36 cellular contexts compared by ENCODE assay signal in the genomic region with DNA sequence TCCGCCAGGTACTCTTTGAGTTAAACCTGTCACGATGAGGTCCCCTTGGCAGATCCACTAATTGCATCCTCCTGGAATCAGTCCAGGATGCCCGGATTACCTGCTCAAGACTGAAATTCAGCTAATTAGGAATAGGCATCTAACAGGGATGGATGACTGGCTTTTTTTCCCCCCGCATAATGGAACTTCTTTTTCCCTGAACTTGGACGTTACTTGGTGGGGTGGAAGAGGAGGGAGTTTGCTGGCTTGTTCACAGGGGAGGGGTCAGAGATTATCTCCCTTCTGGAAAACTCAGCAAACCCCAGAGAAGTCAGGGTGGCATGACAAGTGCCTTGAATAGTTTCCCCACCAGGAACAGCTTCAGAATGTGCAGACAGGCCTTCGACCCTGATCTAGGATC.
"Had no signal": no experiment of that assay in that cellular context is flagged by ENCODE, and none has a peak within 500 bp of the region (broad histone marks: within the 10 kb centered on the region; RNA-seq: fewer than 3 reads in every experiment).

No MANE protein-coding gene starts in this region.

- H3K4me2 ChIP-seq: KMS-11 had no signal

- H3K27ac ChIP-seq: ascending aorta, cardiac muscle cell, KMS-11, Peyer's patch, VCaP had no signal

- H3K9me3 Mint-ChIP-seq: activated B cell treated with CpG ODN at 0.5 μM for 24 hours; activated CD4-positive, alpha-beta memory T cell treated with anti-CD3 and anti-CD28 coated beads for 36 hours; activated naive CD4-positive, alpha-beta T cell treated with anti-CD3 and anti-CD28 coated beads, Interleukin-2, amount 50 U/mL, for 24 hours; activated naive CD8-positive, alpha-beta T cell treated with anti-CD3 and anti-CD28 coated beads, Interleukin-2, amount 10 ng/mL, durations not matched to agents 7 days and 5 days; activated T-cell treated with anti-CD3 and anti-CD28 coated beads, Interleukin-2, amount 50 U/mL, for 72 hours; activated T-helper 17 cell treated with anti-CD3 and anti-CD28 coated beads, Interleukin-2, amount 50 U/mL, for 72 hours; central memory CD8-positive, alpha-beta T cell had no signal

- H3K4me3 ChIP-seq: ascending aorta, cardiac muscle cell, Peyer's patch had no signal

- ATAC-seq: activated T-cell treated with anti-CD3 and anti-CD28 coated beads, Interleukin-2, amount 50 U/mL, for 72 hours; activated T-helper 17 cell treated with anti-CD3 and anti-CD28 coated beads, Interleukin-2, amount 50 U/mL, for 72 hours; PC-3; SK-N-SH treated with all-trans-retinoic acid at 6 μM for 48 hours had no signal

- H3K27ac Mint-ChIP-seq: activated B cell treated with CpG ODN at 0.5 μM for 24 hours; activated CD4-positive, alpha-beta memory T cell treated with anti-CD3 and anti-CD28 coated beads for 36 hours; activated naive CD4-positive, alpha-beta T cell treated with anti-CD3 and anti-CD28 coated beads, Interleukin-2, amount 50 U/mL, for 24 hours; activated naive CD8-positive, alpha-beta T cell treated with anti-CD3 and anti-CD28 coated beads, Interleukin-2, amount 10 ng/mL, durations not matched to agents 7 days and 5 days; activated T-cell treated with anti-CD3 and anti-CD28 coated beads, Interleukin-2, amount 50 U/mL, for 72 hours; activated T-helper 17 cell treated with anti-CD3 and anti-CD28 coated beads, Interleukin-2, amount 50 U/mL, for 72 hours had no signal

- H3K36me3 ChIP-seq: ascending aorta, cardiac muscle cell, Peyer's patch had no signal

- H3K9ac ChIP-seq: KMS-11 had no signal

- H3K4me1 ChIP-seq: Peyer's patch had no signal

- DNase-seq: activated B cell treated with CpG ODN at 0.5 μM for 24 hours; activated CD4-positive, alpha-beta memory T cell treated with anti-CD3 and anti-CD28 coated beads for 36 hours; activated CD4-positive, alpha-beta T cell treated with anti-CD3 and anti-CD28 coated beads for 4 hours; activated CD4-positive, alpha-beta T cell treated with anti-CD3 and anti-CD28 coated beads, Interleukin-2, amount 50 U/mL, for 1 hour; activated CD4-positive, CD25-positive, alpha-beta regulatory T cell treated with anti-CD3 and anti-CD28 coated beads, Interleukin-2, amount 50 U/mL, for 72 hours; activated CD8-positive, alpha-beta memory T cell treated with anti-CD3 and anti-CD28 coated beads, Interleukin-2, amount 50 U/mL, for 4 hours; activated effector memory CD4-positive, alpha-beta T cell treated with anti-CD3 and anti-CD28 coated beads, Interleukin-2, amount 50 U/mL, for 16 hours; activated naive CD4-positive, alpha-beta T cell; activated naive CD8-positive, alpha-beta T cell treated with anti-CD3 and anti-CD28 coated beads, Interleukin-2, amount 10 ng/mL, durations not matched to agents 7 days and 5 days; activated T-cell treated with anti-CD3 and anti-CD28 coated beads for 4 hours; activated T-cell treated with anti-CD3 and anti-CD28 coated beads, Interleukin-2, amount 50 U/mL, for 72 hours; MM.1S; NCI-H1092; NCI-H1417 treated with DMSO at 0.1 percent for 48 hours; NCI-H187 treated with DMSO at 0.1 percent for 48 hours; NCI-H2227 treated with DMSO at 0.1 percent for 48 hours; NCI-H446; NCI-H510A treated with DMSO at 0.1 percent for 48 hours; NCI-H526 treated with DMSO at 0.1 percent for 48 hours; NCI-H82; NK-92 treated with Interleukin-12 subunit alpha and Interleukin-12 subunit beta, amount 100 ng/mL, for 24 hours; PC-3; Peyer's patch; RPMI8226; SHP77 treated with DMSO at 0.1 percent for 48 hours; T-helper 1 cell; T-helper 2 cell; T-helper 9 cell had no signal

- H3K27me3 Mint-ChIP-seq: activated B cell treated with CpG ODN at 0.5 μM for 24 hours; activated CD4-positive, alpha-beta memory T cell treated with anti-CD3 and anti-CD28 coated beads for 36 hours; activated naive CD4-positive, alpha-beta T cell treated with anti-CD3 and anti-CD28 coated beads, Interleukin-2, amount 50 U/mL, for 24 hours had no signal

- H3K27me3 ChIP-seq: ascending aorta, cardiac muscle cell, Peyer's patch had no signal

- H3K36me3 Mint-ChIP-seq: activated CD4-positive, alpha-beta memory T cell treated with anti-CD3 and anti-CD28 coated beads for 36 hours; activated naive CD4-positive, alpha-beta T cell treated with anti-CD3 and anti-CD28 coated beads, Interleukin-2, amount 50 U/mL, for 24 hours; activated naive CD8-positive, alpha-beta T cell treated with anti-CD3 and anti-CD28 coated beads, Interleukin-2, amount 10 ng/mL, durations not matched to agents 7 days and 5 days had no signal

- H3K9me3 ChIP-seq: ascending aorta, Peyer's patch had no signal

- H3K4me3 Mint-ChIP-seq: activated B cell treated with CpG ODN at 0.5 μM for 24 hours; activated CD4-positive, alpha-beta memory T cell treated with anti-CD3 and anti-CD28 coated beads for 36 hours; activated naive CD4-positive, alpha-beta T cell treated with anti-CD3 and anti-CD28 coated beads, Interleukin-2, amount 50 U/mL, for 24 hours; activated naive CD8-positive, alpha-beta T cell treated with anti-CD3 and anti-CD28 coated beads, Interleukin-2, amount 10 ng/mL, durations not matched to agents 7 days and 5 days; activated T-cell treated with anti-CD3 and anti-CD28 coated beads, Interleukin-2, amount 50 U/mL, for 72 hours; activated T-helper 17 cell treated with anti-CD3 and anti-CD28 coated beads, Interleukin-2, amount 50 U/mL, for 72 hours; central memory CD8-positive, alpha-beta T cell had no signal
